Comparison of ENCODE assay signal across 25 cellular contexts in the genomic region with DNA sequence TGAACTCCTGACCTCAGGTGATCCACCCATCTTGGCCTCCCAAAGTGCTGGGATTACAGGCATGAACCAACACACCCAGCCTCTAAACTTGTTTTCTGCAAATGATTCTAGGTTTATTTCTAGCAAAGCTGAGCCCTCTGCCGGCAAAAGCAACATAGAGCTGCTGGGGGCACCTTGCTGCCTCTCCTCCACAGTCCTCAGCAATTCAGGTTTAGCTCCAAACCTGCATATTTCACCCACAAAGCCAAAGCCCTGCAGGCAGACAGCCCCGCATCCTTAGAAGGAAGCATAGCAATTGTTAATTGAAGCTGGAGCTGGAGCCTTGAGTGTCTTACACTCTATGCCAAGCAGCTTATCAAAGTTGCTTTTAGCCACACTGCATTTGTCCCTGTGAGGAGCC. TPM values are rescaled to one million over a fixed set of nuclear protein-coding genes. Genes with fewer than 3 reads are reported as not detected.
"Had no signal": no experiment of that assay in that cellular context is flagged by ENCODE, and none has a peak within 500 bp of the region (broad histone marks: within the 10 kb centered on the region; RNA-seq: fewer than 3 reads in every experiment).

No MANE protein-coding gene starts in this region.

- H3K4me3 Mint-ChIP-seq: activated B cell treated with CpG ODN at 0.5 μM for 24 hours; activated CD4-positive, alpha-beta T cell treated with anti-CD3 and anti-CD28 coated beads, Interleukin-2, amount 10 ng/mL, durations not matched to agents 7 days and 5 days; activated naive CD4-positive, alpha-beta T cell treated with anti-CD3 and anti-CD28 coated beads, Interleukin-2, amount 50 U/mL, for 24 hours; activated T-helper 17 cell treated with anti-CD3 and anti-CD28 coated beads, Interleukin-2, amount 50 U/mL, for 72 hours; nephron progenitor cell had no signal

- H3K4me3 ChIP-seq: dorsolateral prefrontal cortex, esophagus muscularis mucosa, gastrocnemius medialis, heart right ventricle, left ventricle myocardium inferior, sigmoid colon, suprapubic skin, upper lobe of left lung had no signal

- H3K27me3 ChIP-seq: dorsolateral prefrontal cortex, esophagus muscularis mucosa, gastrocnemius medialis, heart right ventricle, sigmoid colon, suprapubic skin, upper lobe of left lung had no signal

- H3K36me3 ChIP-seq: esophagus muscularis mucosa, gastrocnemius medialis, heart right ventricle, left ventricle myocardium inferior, sigmoid colon, suprapubic skin, upper lobe of left lung had no signal

- FAIRE-seq: keratinocyte had no signal

- H3K36me3 Mint-ChIP-seq: activated naive CD4-positive, alpha-beta T cell treated with anti-CD3 and anti-CD28 coated beads, Interleukin-2, amount 50 U/mL, for 24 hours had no signal

- H3K27ac ChIP-seq: dorsolateral prefrontal cortex, esophagus muscularis mucosa, gastrocnemius medialis, heart right ventricle, left ventricle myocardium inferior, sigmoid colon, suprapubic skin, upper lobe of left lung had no signal

- H3K4me1 ChIP-seq: esophagus muscularis mucosa, gastrocnemius medialis, heart right ventricle, left ventricle myocardium inferior, sigmoid colon, suprapubic skin, upper lobe of left lung had no signal

- H3K4me1 Mint-ChIP-seq: activated B cell treated with CpG ODN at 0.5 μM for 24 hours; activated CD4-positive, alpha-beta T cell treated with anti-CD3 and anti-CD28 coated beads, Interleukin-2, amount 10 ng/mL, durations not matched to agents 7 days and 5 days; activated naive CD4-positive, alpha-beta T cell treated with anti-CD3 and anti-CD28 coated beads, Interleukin-2, amount 50 U/mL, for 24 hours; activated T-helper 17 cell treated with anti-CD3 and anti-CD28 coated beads, Interleukin-2, amount 50 U/mL, for 72 hours; nephron progenitor cell had no signal

- DNase-seq: activated B cell treated with CpG ODN at 0.5 μM for 24 hours; activated CD4-positive, alpha-beta T cell treated with anti-CD3 and anti-CD28 coated beads, Interleukin-2, amount 10 ng/mL, durations not matched to agents 7 days and 5 days; activated T-cell treated with anti-CD3 and anti-CD28 coated beads for 4 hours; amygdala; dorsolateral prefrontal cortex; gastrocnemius medialis; heart right ventricle; left ventricle myocardium inferior; mesenchymal stem cell; nephron progenitor cell; sigmoid colon; stimulated activated CD4-positive, alpha-beta T cell treated with anti-CD3 and anti-CD28 coated beads, Interleukin-12 subunit alpha, Interleukin-12 subunit beta, amount 100 ng/mL, for 4 hours; stimulated activated CD4-positive, alpha-beta T cell treated with anti-CD3 and anti-CD28 coated beads, Interleukin-2, amount 100 ng/mL, for 48 hours; stimulated activated naive CD8-positive, alpha-beta T cell treated with anti-CD3 and anti-CD28 coated beads, Interleukin-15, Interleukin-2, amounts not matched to agents 100 U/mL and 50 U/mL, for 24 hours; upper lobe of left lung had no signal

- H3K9me3 ChIP-seq: esophagus muscularis mucosa, gastrocnemius medialis, heart right ventricle, left ventricle myocardium inferior, sigmoid colon, suprapubic skin, upper lobe of left lung had no signal

- H3K27me3 Mint-ChIP-seq: activated B cell treated with CpG ODN at 0.5 μM for 24 hours; activated CD4-positive, alpha-beta T cell treated with anti-CD3 and anti-CD28 coated beads, Interleukin-2, amount 10 ng/mL, durations not matched to agents 7 days and 5 days; activated naive CD4-positive, alpha-beta T cell treated with anti-CD3 and anti-CD28 coated beads, Interleukin-2, amount 50 U/mL, for 24 hours; activated T-helper 17 cell treated with anti-CD3 and anti-CD28 coated beads, Interleukin-2, amount 50 U/mL, for 72 hours had no signal

- H3K27ac Mint-ChIP-seq: activated B cell treated with CpG ODN at 0.5 μM for 24 hours; activated CD4-positive, alpha-beta T cell treated with anti-CD3 and anti-CD28 coated beads, Interleukin-2, amount 10 ng/mL, durations not matched to agents 7 days and 5 days; activated naive CD4-positive, alpha-beta T cell treated with anti-CD3 and anti-CD28 coated beads, Interleukin-2, amount 50 U/mL, for 24 hours; activated T-helper 17 cell treated with anti-CD3 and anti-CD28 coated beads, Interleukin-2, amount 50 U/mL, for 72 hours; nephron progenitor cell had no signal

- ATAC-seq: activated T-helper 17 cell treated with anti-CD3 and anti-CD28 coated beads, Interleukin-2, amount 50 U/mL, for 72 hours; gastrocnemius medialis; heart right ventricle; stimulated activated naive CD8-positive, alpha-beta T cell treated with anti-CD3 and anti-CD28 coated beads, Interleukin-15, Interleukin-2, amounts not matched to agents 100 U/mL and 50 U/mL, for 24 hours had no signal

- H3K9me3 Mint-ChIP-seq: activated T-helper 17 cell treated with anti-CD3 and anti-CD28 coated beads, Interleukin-2, amount 50 U/mL, for 72 hours; nephron progenitor cell had no signal

RNA-seq across cellular contexts. Expression of a gene that starts 54.6 kb away (rescaled TPM):
- total RNA-seq: activated B cell treated with CpG ODN at 0.5 μM for 24 hours; activated CD4-positive, alpha-beta T cell treated with anti-CD3 and anti-CD28 coated beads, Interleukin-2, amount 10 ng/mL, durations not matched to agents 7 days and 5 days; activated CD8-positive, alpha-beta memory T cell treated with anti-CD3 and anti-CD28 coated beads for 36 hours; activated T-helper 17 cell treated with anti-CD3 and anti-CD28 coated beads, Interleukin-2, amount 50 U/mL, for 72 hours; chondrocyte; esophagus muscularis mucosa; heart right ventricle; left ventricle myocardium inferior; omental fat pad; pulmonary artery endothelial cell; sigmoid colon; T-helper 1 cell treated with Interleukin-12 subunit alpha and Interleukin-12 subunit beta and Interleukin-4 antibody, amounts not matched to agents 30 ng/mL and 1 ng/mL, for 36 hours had no signal
- polyA plus RNA-seq: heart right ventricle had no signal
